Comparison of ENCODE assay signal across 23 cellular contexts in genomic region chr3:163071684-163072083, GRCh38.
DNase-seq lines count a peak whose midpoint lies in the region; ATAC-seq, FAIRE-seq and TF ChIP-seq lines count a peak whose summit lies in the region.
"Had no signal": no experiment of that assay in that cellular context is flagged by ENCODE, and none has a peak within 500 bp of the region (broad histone marks: within the 10 kb centered on the region; RNA-seq: fewer than 3 reads in every experiment).

No MANE protein-coding gene starts in this region.

- FAIRE-seq in GM19239 (lab: Jason Lieb, UNC), result no peak
- FAIRE-seq: A549 had no signal

- H3K4me3 ChIP-seq in esophagus squamous epithelium, result no peak overlapping the region
- H3K4me3 ChIP-seq: A549, right atrium auricular region, tibial nerve had no signal

- no peak for TF ChIP-seq CTCF in esophagus squamous epithelium (IDR thresholded peaks at IDR 0.05)

- 24 to 52% methylated on average over 2 of the region's 2 CpGs for WGBS in esophagus squamous epithelium, 2 donors

- H3K27ac ChIP-seq in esophagus squamous epithelium, result no peak overlapping the region
- H3K27ac ChIP-seq: A549, foreskin keratinocyte, right atrium auricular region, tibial nerve had no signal

- ATAC-seq in HG02852 (IDR thresholded peaks at IDR 0.05; ENCODE audit: unreplicated experiment) (peak; percentile 57), SK-N-SH treated with all-trans-retinoic acid at 6 μM for 48 hours (peak; percentile 98), HG02759 (IDR thresholded peaks at IDR 0.05; ENCODE audit: unreplicated experiment) (no peak)
- ATAC-seq: A549; foreskin keratinocyte; Panc1; stimulated activated memory B cell treated with anti-CD40 and anti-IgM and Interleukin-4, amounts not matched to agents 10 μg/mL and 1 μg/mL and 100 μg/mL, for 72 hours had no signal

- H3K36me3 ChIP-seq in esophagus squamous epithelium, result no peaks in the 10 kb centered on the region
- H3K36me3 ChIP-seq: right atrium auricular region, tibial nerve had no signal

- peaks cover 0 to 26% (median 0%) of the 10 kb centered on the region in 3 donors for H3K9me3 ChIP-seq in esophagus squamous epithelium

- no peaks in the 10 kb centered on the region for H3K27me3 ChIP-seq in esophagus squamous epithelium
- H3K27me3 ChIP-seq: foreskin keratinocyte, right atrium auricular region, tibial nerve had no signal

- no peaks in the 10 kb centered on the region for H3K4me1 ChIP-seq in esophagus squamous epithelium
- H3K4me1 ChIP-seq: A549, foreskin keratinocyte, right atrium auricular region, tibial nerve had no signal

- intact Hi-C loops in esophagus squamous epithelium (cut with DNase I), result no loop called here

- TF ChIP-seq POLR2A in esophagus squamous epithelium (IDR thresholded peaks at IDR 0.05), result no peak

- DNase-seq in A172 (ENCODE audit: low spot score), result peak; percentile 46
- DNase-seq in fibroblast of gingiva (ENCODE audit: low read depth), result peak; percentile 66
- no peak for DNase-seq in esophagus squamous epithelium (lab: John Stamatoyannopoulos, UW)
- no peak for DNase-seq in GM19239 (ENCODE audit: insufficient read length, low spot score)
- no peak for DNase-seq in superior temporal gyrus (ENCODE audit: extremely low spot score)
- DNase-seq: activated CD4-positive, alpha-beta T cell treated with anti-CD3 and anti-CD28 coated beads, Interleukin-2, amount 10 ng/mL, durations not matched to agents 7 days and 5 days; activated CD8-positive, alpha-beta memory T cell treated with anti-CD3 and anti-CD28 coated beads, Interleukin-2, amount 50 U/mL, for 4 hours; anterior cingulate cortex; C1 segment of cervical spinal cord; GF-D8; NCI-H1105 treated with DMSO at 0.1 percent for 48 hours; NCI-H774; nucleus accumbens; stimulated activated CD4-positive, alpha-beta T cell treated with anti-CD3 and anti-CD28 coated beads, Interleukin-15, amount 100 ng/mL, for 24 hours had no signal

TF ChIP-seq in SK-N-SH treated with all-trans-retinoic acid at 6 μM for 48 hours, 23 proteins besides CTCF, POLR2A, EP300 and RAD21:
- TF ChIP-seq POU6F1 (CRISPR knock-in tag; IDR thresholded peaks at IDR 0.05; ENCODE audit: borderline replicate concordance, low read depth) (no peak), TCF4 (CRISPR knock-in tag; IDR thresholded peaks at IDR 0.05; ENCODE audit: borderline replicate concordance) (no peak), TOX (CRISPR knock-in tag; IDR thresholded peaks at IDR 0.05; ENCODE audit: borderline replicate concordance) (peak; percentile 8; the same call in 1 of the 2 replicates), ZC3H10 (CRISPR knock-in tag; IDR thresholded peaks at IDR 0.05) (peak; percentile 56; the same call in 1 of the 2 replicates), ZNF70 (CRISPR knock-in tag; IDR thresholded peaks at IDR 0.05) (no peak), ISL1 (CRISPR knock-in tag; IDR thresholded peaks at IDR 0.05) (peak; percentile 91), CSDC2 (CRISPR knock-in tag; IDR thresholded peaks at IDR 0.05) (no peak), RARB (CRISPR knock-in tag; IDR thresholded peaks at IDR 0.05) (peak; percentile 60; the same call in 1 of the 2 replicates), ZNF8 (CRISPR knock-in tag; IDR thresholded peaks at IDR 0.05) (no peak), GLIS3 (CRISPR knock-in tag; IDR thresholded peaks at IDR 0.05) (no peak)
- TF ChIP-seq, protein P1, sequence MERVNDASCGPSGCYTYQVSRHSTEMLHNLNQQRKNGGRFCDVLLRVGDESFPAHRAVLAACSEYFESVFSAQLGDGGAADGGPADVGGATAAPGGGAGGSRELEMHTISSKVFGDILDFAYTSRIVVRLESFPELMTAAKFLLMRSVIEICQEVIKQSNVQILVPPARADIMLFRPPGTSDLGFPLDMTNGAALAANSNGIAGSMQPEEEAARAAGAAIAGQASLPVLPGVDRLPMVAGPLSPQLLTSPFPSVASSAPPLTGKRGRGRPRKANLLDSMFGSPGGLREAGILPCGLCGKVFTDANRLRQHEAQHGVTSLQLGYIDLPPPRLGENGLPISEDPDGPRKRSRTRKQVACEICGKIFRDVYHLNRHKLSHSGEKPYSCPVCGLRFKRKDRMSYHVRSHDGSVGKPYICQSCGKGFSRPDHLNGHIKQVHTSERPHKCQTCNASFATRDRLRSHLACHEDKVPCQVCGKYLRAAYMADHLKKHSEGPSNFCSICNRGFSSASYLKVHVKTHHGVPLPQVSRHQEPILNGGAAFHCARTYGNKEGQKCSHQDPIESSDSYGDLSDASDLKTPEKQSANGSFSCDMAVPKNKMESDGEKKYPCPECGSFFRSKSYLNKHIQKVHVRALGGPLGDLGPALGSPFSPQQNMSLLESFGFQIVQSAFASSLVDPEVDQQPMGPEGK (CRISPR knock-in tag; IDR thresholded peaks at IDR 0.05; ENCODE audit: borderline replicate concordance), result 0 out of 2 replicates have a peak, but pooled peaks have one; percentile 20
- TF ChIP-seq, protein P2, sequence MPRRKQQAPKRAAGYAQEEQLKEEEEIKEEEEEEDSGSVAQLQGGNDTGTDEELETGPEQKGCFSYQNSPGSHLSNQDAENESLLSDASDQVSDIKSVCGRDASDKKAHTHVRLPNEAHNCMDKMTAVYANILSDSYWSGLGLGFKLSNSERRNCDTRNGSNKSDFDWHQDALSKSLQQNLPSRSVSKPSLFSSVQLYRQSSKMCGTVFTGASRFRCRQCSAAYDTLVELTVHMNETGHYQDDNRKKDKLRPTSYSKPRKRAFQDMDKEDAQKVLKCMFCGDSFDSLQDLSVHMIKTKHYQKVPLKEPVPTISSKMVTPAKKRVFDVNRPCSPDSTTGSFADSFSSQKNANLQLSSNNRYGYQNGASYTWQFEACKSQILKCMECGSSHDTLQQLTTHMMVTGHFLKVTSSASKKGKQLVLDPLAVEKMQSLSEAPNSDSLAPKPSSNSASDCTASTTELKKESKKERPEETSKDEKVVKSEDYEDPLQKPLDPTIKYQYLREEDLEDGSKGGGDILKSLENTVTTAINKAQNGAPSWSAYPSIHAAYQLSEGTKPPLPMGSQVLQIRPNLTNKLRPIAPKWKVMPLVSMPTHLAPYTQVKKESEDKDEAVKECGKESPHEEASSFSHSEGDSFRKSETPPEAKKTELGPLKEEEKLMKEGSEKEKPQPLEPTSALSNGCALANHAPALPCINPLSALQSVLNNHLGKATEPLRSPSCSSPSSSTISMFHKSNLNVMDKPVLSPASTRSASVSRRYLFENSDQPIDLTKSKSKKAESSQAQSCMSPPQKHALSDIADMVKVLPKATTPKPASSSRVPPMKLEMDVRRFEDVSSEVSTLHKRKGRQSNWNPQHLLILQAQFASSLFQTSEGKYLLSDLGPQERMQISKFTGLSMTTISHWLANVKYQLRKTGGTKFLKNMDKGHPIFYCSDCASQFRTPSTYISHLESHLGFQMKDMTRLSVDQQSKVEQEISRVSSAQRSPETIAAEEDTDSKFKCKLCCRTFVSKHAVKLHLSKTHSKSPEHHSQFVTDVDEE (CRISPR knock-in tag; IDR thresholded peaks at IDR 0.05), result no peak
- TF ChIP-seq, protein P3, sequence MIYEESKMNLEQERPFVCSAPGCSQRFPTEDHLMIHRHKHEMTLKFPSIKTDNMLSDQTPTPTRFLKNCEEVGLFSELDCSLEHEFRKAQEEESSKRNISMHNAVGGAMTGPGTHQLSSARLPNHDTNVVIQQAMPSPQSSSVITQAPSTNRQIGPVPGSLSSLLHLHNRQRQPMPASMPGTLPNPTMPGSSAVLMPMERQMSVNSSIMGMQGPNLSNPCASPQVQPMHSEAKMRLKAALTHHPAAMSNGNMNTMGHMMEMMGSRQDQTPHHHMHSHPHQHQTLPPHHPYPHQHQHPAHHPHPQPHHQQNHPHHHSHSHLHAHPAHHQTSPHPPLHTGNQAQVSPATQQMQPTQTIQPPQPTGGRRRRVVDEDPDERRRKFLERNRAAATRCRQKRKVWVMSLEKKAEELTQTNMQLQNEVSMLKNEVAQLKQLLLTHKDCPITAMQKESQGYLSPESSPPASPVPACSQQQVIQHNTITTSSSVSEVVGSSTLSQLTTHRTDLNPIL (CRISPR knock-in tag; IDR thresholded peaks at IDR 0.05; ENCODE audit: low read depth), result no peak
TF ChIP-seq in SK-N-SH treated with all-trans-retinoic acid at 6 μM for 48 hours: peak in this region for 5.

Comparison
In these comparisons a context has a peak if more than half of its experiments do, and no peak if none do; other contexts are left out.
1. DNase-seq: peak in A172 (single experiment) and fibroblast of gingiva (single experiment); none in esophagus squamous epithelium (single experiment), GM19239 (single experiment) and superior temporal gyrus (single experiment).